In the genomic region with DNA sequence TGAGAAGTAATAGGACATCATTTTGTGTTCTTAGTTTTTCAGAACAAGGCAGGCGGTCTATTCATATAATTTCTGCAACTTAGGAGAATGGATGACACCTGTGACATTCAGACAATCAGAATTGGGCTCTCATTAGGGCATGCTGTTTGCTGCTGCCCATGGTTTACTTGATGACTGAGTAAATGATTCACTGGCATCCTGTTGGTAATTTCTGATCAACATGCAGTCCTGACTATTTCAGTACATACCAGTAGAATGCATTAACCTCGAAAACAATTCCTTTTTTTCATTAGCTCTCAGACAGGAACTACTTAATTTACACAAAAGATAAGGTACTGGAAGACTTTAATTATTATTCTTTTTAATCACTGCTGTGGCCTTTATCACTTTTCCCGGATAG, we compare ENCODE assay signal across 7 cellular contexts.
"Had no signal": no experiment of that assay in that cellular context is flagged by ENCODE, and none has a peak within 500 bp of the region (broad histone marks: within the 10 kb centered on the region; RNA-seq: fewer than 3 reads in every experiment).

No MANE protein-coding gene starts in this region.

- H3K36me3 Mint-ChIP-seq: IgD-negative memory B cell had no signal

- H3K9ac ChIP-seq: GM23248 had no signal

- H3K27ac ChIP-seq: GM23248, HL-60 had no signal

- H2AFZ ChIP-seq: GM23248 had no signal

- H3K4me3 ChIP-seq: GM23248 had no signal

- DNase-seq: GM23248, GOT3, H7, HCEC 1CT, KBM-7 had no signal

- H3K27ac Mint-ChIP-seq: IgD-negative memory B cell had no signal

- H3K4me3 Mint-ChIP-seq: IgD-negative memory B cell had no signal

- H3K4me1 Mint-ChIP-seq: IgD-negative memory B cell had no signal

- H3K27me3 Mint-ChIP-seq: IgD-negative memory B cell had no signal
